Comparison of ENCODE assay signal across 13 cellular contexts in genomic region chr10:69406302-69406811, GRCh38. TPM values are rescaled to one million over a fixed set of nuclear protein-coding genes. Genes with fewer than 3 reads are reported as not detected.
DNase-seq lines count a peak whose midpoint lies in the region; ATAC-seq and TF ChIP-seq lines count a peak whose summit lies in the region.
"Had no signal": no experiment of that assay in that cellular context is flagged by ENCODE, and none has a peak within 500 bp of the region (broad histone marks: within the 10 kb centered on the region; RNA-seq: fewer than 3 reads in every experiment).

No MANE protein-coding gene starts in this region.

- no peak overlapping the region for H3K4me3 ChIP-seq in CD4-positive, CD25-positive, alpha-beta regulatory T cell (ENCODE audit: low read depth, low read length)
- H3K4me3 ChIP-seq in GM23248 = no peak overlapping the region
- H3K4me3 ChIP-seq: testis had no signal

- no peak overlapping the region for H2AFZ ChIP-seq in GM23248

- H3K27ac Mint-ChIP-seq in CD4-positive, CD25-positive, alpha-beta regulatory T cell = peak overlapping the region; percentile 67 to 83 (median 71)
- H3K27ac Mint-ChIP-seq in T-helper 17 cell (peak overlapping the region; percentile 87), nephron (peak overlapping the region; percentile 62 to 85 (median 66))

- H3K4me1 ChIP-seq in CD4-positive, CD25-positive, alpha-beta regulatory T cell (ENCODE audit: control insufficient read depth, insufficient read depth, low read length, poor library complexity, severe bottlenecking) = peaks cover 15% of the 10 kb centered on the region
- peaks cover 24% of the 10 kb centered on the region for H3K4me1 ChIP-seq in GM23248 (ENCODE audit: insufficient read depth)

- peaks cover 35% of the 10 kb centered on the region for H3F3A ChIP-seq in GM23248 (ENCODE audit: insufficient read depth)

- 26 to 47% methylated on average over 4 to 5 of the region's 5 CpGs for WGBS in GM23248 (ENCODE audit: low coverage in 1 of 2, low lambda C conversion rate in 2 of 2, missing lambda C conversion rate in 2 of 2), 2 experiments

- no peaks in the 10 kb centered on the region for H3K27me3 Mint-ChIP-seq in CD4-positive, CD25-positive, alpha-beta regulatory T cell
- H3K27me3 Mint-ChIP-seq in T-helper 17 cell = no peaks in the 10 kb centered on the region
- H3K27me3 Mint-ChIP-seq in nephron (ENCODE audit: low read depth) = peaks cover 1% of the 10 kb centered on the region

- H3K27ac ChIP-seq in CD4-positive, CD25-positive, alpha-beta regulatory T cell (ENCODE audit: insufficient read depth, low read length, poor library complexity, severe bottlenecking) = no peak overlapping the region
- H3K27ac ChIP-seq in GM23248 = no peak overlapping the region
- H3K27ac ChIP-seq: HL-60 had no signal

- no peaks in the 10 kb centered on the region for H3K9me2 ChIP-seq in GM23248 (ENCODE audit: insufficient read depth)

- H3K4me1 Mint-ChIP-seq in CD4-positive, CD25-positive, alpha-beta regulatory T cell = peaks cover 0 to 30% (median 12%) of the 10 kb centered on the region in 4 donors
- H3K4me1 Mint-ChIP-seq in T-helper 17 cell (peaks cover 18% of the 10 kb centered on the region), nephron (peaks cover 35% of the 10 kb centered on the region)

- no peaks in the 10 kb centered on the region for H3K9me3 ChIP-seq in CD4-positive, CD25-positive, alpha-beta regulatory T cell (ENCODE audit: control insufficient read depth in 2 of 2, low read length in 2 of 2)
- no peaks in the 10 kb centered on the region for H3K9me3 ChIP-seq in T-helper 17 cell (ENCODE audit: control insufficient read depth, low read length, poor library complexity, severe bottlenecking)
- H3K9me3 ChIP-seq in GM23248 (ENCODE audit: low read depth) = no peaks in the 10 kb centered on the region
- H3K9me3 ChIP-seq: testis had no signal

- in situ Hi-C loops in GM23248 (cut with MboI) = loop anchor here (25.0 kb wide), 1 partner anchor 419 kb away; the partner anchor contains the start of gene KIFBP

- H3K27me3 ChIP-seq in CD4-positive, CD25-positive, alpha-beta regulatory T cell (ENCODE audit: control insufficient read depth, insufficient read depth, low read length) = no peaks in the 10 kb centered on the region
- no peaks in the 10 kb centered on the region for H3K27me3 ChIP-seq in GM23248 (replicated peaks; ENCODE audit: insufficient read depth)
- H3K27me3 ChIP-seq: testis had no signal

- H3K4me2 ChIP-seq in GM23248 (ENCODE audit: unreplicated experiment) = no peak overlapping the region

- ATAC-seq in CD4-positive, CD25-positive, alpha-beta regulatory T cell (ENCODE audit: low read depth in 2 of 2) = no peak
- ATAC-seq in T-helper 17 cell = no peak
- ATAC-seq in HG02610 (IDR thresholded peaks at IDR 0.05; ENCODE audit: unreplicated experiment) = no peak
- no peak for ATAC-seq in GM21723 (IDR thresholded peaks at IDR 0.05; ENCODE audit: unreplicated experiment)
- ATAC-seq: left lobe of liver, SK-N-SH treated with all-trans-retinoic acid at 6 μM for 48 hours had no signal

- H3K9ac ChIP-seq in GM23248 = no peak overlapping the region

- no peaks in the 10 kb centered on the region for H4K20me1 ChIP-seq in GM23248 (ENCODE audit: insufficient read depth)

- no peaks in the 10 kb centered on the region for H3K79me2 ChIP-seq in GM23248 (ENCODE audit: insufficient read depth)

- H3K4me3 Mint-ChIP-seq in CD4-positive, CD25-positive, alpha-beta regulatory T cell = peak overlapping the region in 2 of 4 donors; percentile 39 to 40
- H3K4me3 Mint-ChIP-seq in T-helper 17 cell (peak overlapping the region; percentile 59), nephron (peak overlapping the region; percentile 4 to 34 (median 15))

- DNase-seq in CD4-positive, CD25-positive, alpha-beta regulatory T cell = no peak
- DNase-seq in T-helper 17 cell (no peak), fibroblast of peridontal ligament (ENCODE audit: extremely low read depth) (peak; percentile 21), GM23248 (no peak), iPS-NIHi11 (ENCODE audit: low spot score) (no peak)
- DNase-seq: effector CD8-positive, alpha-beta T cell; testis had no signal

- TF ChIP-seq CTCF in nephron (IDR thresholded peaks at IDR 0.05; ENCODE audit: unreplicated experiment in 3 of 3) = no peak

- H3K36me3 Mint-ChIP-seq in CD4-positive, CD25-positive, alpha-beta regulatory T cell = peaks cover 7% of the 10 kb centered on the region
- H3K36me3 Mint-ChIP-seq in T-helper 17 cell (ENCODE audit: low read depth) (peaks cover 1% of the 10 kb centered on the region), nephron (ENCODE audit: low read depth) (peaks cover 9% of the 10 kb centered on the region)

- H3K9me3 Mint-ChIP-seq in CD4-positive, CD25-positive, alpha-beta regulatory T cell = no peaks in the 10 kb centered on the region
- no peaks in the 10 kb centered on the region for H3K9me3 Mint-ChIP-seq in nephron

- H3K36me3 ChIP-seq in CD4-positive, CD25-positive, alpha-beta regulatory T cell (ENCODE audit: control insufficient read depth, insufficient read depth, low read length) = peaks cover 13% of the 10 kb centered on the region
- H3K36me3 ChIP-seq in GM23248 (ENCODE audit: low read depth) = no peaks in the 10 kb centered on the region; the same call in 1 of the 2 replicates

RNA-seq across cellular contexts. Expression of gene TACR2, which starts 10.4 kb away (rescaled TPM):
- not detected for total RNA-seq in CD4-positive, CD25-positive, alpha-beta regulatory T cell
- under 1 TPM in 2 of 4 donors, not detected in 2; 0.13 to 0.14 TPM for polyA plus RNA-seq in CD4-positive, CD25-positive, alpha-beta regulatory T cell
- total RNA-seq in T-helper 17 cell = not detected
- 0.54 TPM in 1 of 2 replicates, not detected in the other for total RNA-seq in GM23248 (2014; rRNA removed; shearing (Covaris generic))
- 0.24 and 0.25 TPM in 2 replicates for polyA plus RNA-seq in GM23248 (2016; fragmentation: Nextera tagmentation; extraction: Ambion mirVana)
- total RNA-seq: left lobe of liver had no signal

RNA-seq across cellular contexts. Expression of gene TSPAN15, which starts 44.9 kb away (rescaled TPM):
- total RNA-seq in CD4-positive, CD25-positive, alpha-beta regulatory T cell = 4.3 TPM
- polyA plus RNA-seq in CD4-positive, CD25-positive, alpha-beta regulatory T cell = 1 to 10 TPM; 1.5 to 6.0 (median 3.1) TPM
- total RNA-seq in T-helper 17 cell = 10 to 100 TPM; 20.3 to 28.7 TPM
- not detected in 2 replicates for total RNA-seq in GM23248 (2014; rRNA removed; shearing (Covaris generic))
- polyA plus RNA-seq in GM23248 (2016; fragmentation: Nextera tagmentation; extraction: Ambion mirVana) = 0.29 and 0.34 TPM in 2 replicates
